ENCODE assay signal across 12 cellular contexts in genomic region chr7:30464231-30464660, GRCh38. TPM values are rescaled to one million over a fixed set of nuclear protein-coding genes. Genes with fewer than 3 reads are reported as not detected.
A peak's percentile ranks its signal among the peaks of the same experiment; 100 is the strongest.
DNase-seq lines count a peak whose midpoint lies in the region; ATAC-seq and TF ChIP-seq lines count a peak whose summit lies in the region.
"Had no signal": no experiment of that assay in that cellular context is flagged by ENCODE, and none has a peak within 500 bp of the region (broad histone marks: within the 10 kb centered on the region; RNA-seq: fewer than 3 reads in every experiment).

No MANE protein-coding gene starts in this region.

- peaks cover 30 to 41% (median 31%) of the 10 kb centered on the region in 3 donors for H3K4me1 ChIP-seq in skeletal muscle tissue (ENCODE audit: control insufficient read depth in 3 of 3, insufficient read depth in 3 of 3, low read length in 3 of 3)

- H3K4me3 ChIP-seq in skeletal muscle tissue (ENCODE audit: low read length in 3 of 3) (peak overlapping the region in 1 of 3 donors; percentile 41), coronary artery (no peak overlapping the region)

- H3K4me1 Mint-ChIP-seq in dendritic cell treated with granulocyte-macrophage colony-stimulating factor and Interleukin-4, amounts not matched to agents 40 ng/mL and 50 ng/mL, for 4 days (ENCODE audit: low read depth), result peaks cover 97% of the 10 kb centered on the region
- peaks cover 22% of the 10 kb centered on the region for H3K4me1 Mint-ChIP-seq in activated CD4-positive, alpha-beta memory T cell treated with anti-CD3 and anti-CD28 coated beads for 36 hours (ENCODE audit: low read depth)
- H3K4me1 Mint-ChIP-seq in activated T-cell treated with anti-CD3 and anti-CD28 coated beads, Interleukin-2, amount 50 U/mL, for 24 hours (ENCODE audit: low read depth), result peaks cover 26% of the 10 kb centered on the region

- no peaks in the 10 kb centered on the region for H3K27me3 ChIP-seq in skeletal muscle tissue (ENCODE audit: control insufficient read depth in 3 of 3, insufficient read depth in 3 of 3, low read length in 3 of 3)

- ATAC-seq in GM18861 (IDR thresholded peaks at IDR 0.05; ENCODE audit: unreplicated experiment) (peak; percentile 50), HG03097 (IDR thresholded peaks at IDR 0.05; ENCODE audit: low FRiP score, unreplicated experiment) (peak; percentile 50)

- H3K36me3 Mint-ChIP-seq in dendritic cell treated with granulocyte-macrophage colony-stimulating factor and Interleukin-4, amounts not matched to agents 40 ng/mL and 50 ng/mL, for 4 days (ENCODE audit: low read depth), result peaks cover 60% of the 10 kb centered on the region
- peaks cover 2% of the 10 kb centered on the region for H3K36me3 Mint-ChIP-seq in activated CD4-positive, alpha-beta memory T cell treated with anti-CD3 and anti-CD28 coated beads for 36 hours
- H3K36me3 Mint-ChIP-seq in activated T-cell treated with anti-CD3 and anti-CD28 coated beads, Interleukin-2, amount 50 U/mL, for 24 hours (ENCODE audit: low read depth), result peaks cover 8% of the 10 kb centered on the region

- CTCF ChIA-PET in activated CD4-positive, alpha-beta memory T cell treated with anti-CD3 and anti-CD28 coated beads for 36 hours (lab: Charles Lee), result no interaction called here

- peak overlapping the region; percentile 37 for H3K4me3 Mint-ChIP-seq in dendritic cell treated with granulocyte-macrophage colony-stimulating factor and Interleukin-4, amounts not matched to agents 40 ng/mL and 50 ng/mL, for 4 days
- no peak overlapping the region for H3K4me3 Mint-ChIP-seq in activated CD4-positive, alpha-beta memory T cell treated with anti-CD3 and anti-CD28 coated beads for 36 hours
- H3K4me3 Mint-ChIP-seq in activated T-cell treated with anti-CD3 and anti-CD28 coated beads, Interleukin-2, amount 50 U/mL, for 24 hours, result no peak overlapping the region

- H3K9me3 ChIP-seq in skeletal muscle tissue (ENCODE audit: control insufficient read depth in 3 of 3, low read length in 3 of 3), result no peaks in the 10 kb centered on the region

- no peaks in the 10 kb centered on the region for H3K9me3 Mint-ChIP-seq in dendritic cell treated with granulocyte-macrophage colony-stimulating factor and Interleukin-4, amounts not matched to agents 40 ng/mL and 50 ng/mL, for 4 days
- no peaks in the 10 kb centered on the region for H3K9me3 Mint-ChIP-seq in activated CD4-positive, alpha-beta memory T cell treated with anti-CD3 and anti-CD28 coated beads for 36 hours
- no peaks in the 10 kb centered on the region for H3K9me3 Mint-ChIP-seq in activated T-cell treated with anti-CD3 and anti-CD28 coated beads, Interleukin-2, amount 50 U/mL, for 24 hours

- peak overlapping the region; percentile 86 for H3K27ac Mint-ChIP-seq in dendritic cell treated with granulocyte-macrophage colony-stimulating factor and Interleukin-4, amounts not matched to agents 40 ng/mL and 50 ng/mL, for 4 days
- no peak overlapping the region for H3K27ac Mint-ChIP-seq in activated CD4-positive, alpha-beta memory T cell treated with anti-CD3 and anti-CD28 coated beads for 36 hours
- no peak overlapping the region for H3K27ac Mint-ChIP-seq in activated T-cell treated with anti-CD3 and anti-CD28 coated beads, Interleukin-2, amount 50 U/mL, for 24 hours

- H3K27me3 Mint-ChIP-seq in dendritic cell treated with granulocyte-macrophage colony-stimulating factor and Interleukin-4, amounts not matched to agents 40 ng/mL and 50 ng/mL, for 4 days, result no peaks in the 10 kb centered on the region
- no peaks in the 10 kb centered on the region for H3K27me3 Mint-ChIP-seq in activated CD4-positive, alpha-beta memory T cell treated with anti-CD3 and anti-CD28 coated beads for 36 hours
- H3K27me3 Mint-ChIP-seq in activated T-cell treated with anti-CD3 and anti-CD28 coated beads, Interleukin-2, amount 50 U/mL, for 24 hours, result no peaks in the 10 kb centered on the region

- no peaks in the 10 kb centered on the region for H3K36me3 ChIP-seq in skeletal muscle tissue (ENCODE audit: control insufficient read depth in 3 of 3, insufficient read depth in 3 of 3, low read length in 3 of 3)

- no peak for DNase-seq in coronary artery (ENCODE audit: low spot score)
- DNase-seq in activated CD8-positive, alpha-beta memory T cell treated with anti-CD3 and anti-CD28 coated beads, Interleukin-2, amount 50 U/mL, for 4 hours, result no peak
- no peak for DNase-seq in activated CD4-positive, alpha-beta memory T cell treated with anti-CD3 and anti-CD28 coated beads for 36 hours
- DNase-seq in activated T-cell treated with anti-CD3 and anti-CD28 coated beads, Interleukin-2, amount 50 U/mL, for 24 hours, result no peak
- DNase-seq: activated CD4-positive, CD25-positive, alpha-beta regulatory T cell; anterior cingulate cortex; NCI-H774; stimulated activated CD4-positive, alpha-beta T cell treated with anti-CD3 and anti-CD28 coated beads, Interleukin-4, amount 100 ng/mL, for 1 hour had no signal

- POLR2A ChIA-PET in activated CD4-positive, alpha-beta memory T cell treated with anti-CD3 and anti-CD28 coated beads for 36 hours (lab: Charles Lee), result no interaction called here

- H3K9ac ChIP-seq in skeletal muscle tissue (ENCODE audit: low read depth in 1 of 3, low read length in 3 of 3), result peak overlapping the region in 1 of 3 donors; percentile 46

- intact Hi-C loops in dendritic cell treated with granulocyte-macrophage colony-stimulating factor and Interleukin-4, amounts not matched to agents 40 ng/mL and 50 ng/mL, for 4 days (cut with micrococcal nuclease), result no loop called here
- intact Hi-C loops in activated CD4-positive, alpha-beta memory T cell treated with anti-CD3 and anti-CD28 coated beads for 36 hours (cut with micrococcal nuclease), result no loop called here

- no peak for TF ChIP-seq CTCF in coronary artery (IDR thresholded peaks at IDR 0.05)

- H3K27ac ChIP-seq in skeletal muscle tissue (ENCODE audit: low read depth, low read length) (peak overlapping the region; percentile 17), coronary artery (peak overlapping the region in 1 of 2 donors; percentile 61)

RNA-seq across cellular contexts. Expression of gene NOD1, which starts 14.3 kb away (rescaled TPM):
- 13.0 TPM for total RNA-seq in skeletal muscle tissue
- total RNA-seq in activated CD4-positive, alpha-beta memory T cell treated with anti-CD3 and anti-CD28 coated beads for 36 hours, result 10 to 100 TPM; 12.8 to 14.0 TPM

RNA-seq across cellular contexts. Expression of gene GGCT, which starts 40.4 kb away (rescaled TPM):
- total RNA-seq in skeletal muscle tissue, result 12.5 TPM
- 10 to 100 TPM; 60.5 to 68.0 TPM for total RNA-seq in activated CD4-positive, alpha-beta memory T cell treated with anti-CD3 and anti-CD28 coated beads for 36 hours
